Comparison of ENCODE assay signal across 8 cellular contexts in the genomic region with DNA sequence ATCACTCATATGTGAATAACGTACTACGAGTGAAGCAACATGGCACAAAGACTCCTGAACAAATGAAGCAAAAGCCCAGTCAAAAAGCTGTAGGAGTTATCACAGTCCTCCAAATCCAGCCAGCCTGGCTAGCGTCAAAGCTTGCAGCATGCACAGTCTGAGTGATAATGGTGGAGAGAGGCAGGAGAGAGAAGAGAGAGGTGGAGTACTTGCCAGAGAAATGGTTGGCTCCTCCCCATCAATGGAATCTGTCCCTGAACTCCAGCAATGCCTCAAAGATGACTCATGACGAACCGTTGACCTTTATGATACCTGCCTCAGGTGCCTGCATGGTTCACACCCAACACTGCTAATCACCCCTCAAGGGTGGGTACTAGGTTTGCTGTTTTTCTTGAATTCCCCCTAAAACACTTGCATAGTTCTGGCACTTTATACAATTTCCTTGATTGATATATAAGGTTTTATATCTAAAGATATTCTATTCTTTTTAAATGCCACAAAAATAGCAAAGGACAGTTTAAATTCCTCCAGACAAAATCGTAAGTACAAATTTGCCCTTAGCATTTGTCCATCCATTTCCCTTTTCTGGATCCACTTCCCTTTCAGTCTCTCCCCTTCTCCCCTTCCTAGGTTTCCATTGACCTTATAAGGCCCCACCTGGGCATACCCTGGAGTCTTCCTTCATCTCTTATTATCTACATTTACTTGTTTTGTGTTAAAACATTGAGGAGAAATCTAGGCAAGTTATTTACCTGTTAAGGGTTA. TPM values are rescaled to one million over a fixed set of nuclear protein-coding genes. Genes with fewer than 3 reads are reported as not detected.
DNase-seq lines count a peak whose midpoint lies in the region; ATAC-seq and TF ChIP-seq lines count a peak whose summit lies in the region.

No MANE protein-coding gene starts in this region.

- BruUV-seq in HCT116 (replicated peaks; lab: Mats Ljungman, UMichigan) = no TSS peak

- peak overlapping the region; percentile 65 for H3K4me2 ChIP-seq in HCT116 (ENCODE audit: low read length)

- no peaks in the 10 kb centered on the region for H3K27me3 ChIP-seq in HCT116 (ENCODE audit: insufficient read depth, low read length)
- no peaks in the 10 kb centered on the region for H3K27me3 ChIP-seq in heart right ventricle

- POLR2A ChIA-PET in HCT116 (lab: Charles Lee) = no interaction called here
- POLR2A ChIA-PET in activated CD4-positive, alpha-beta memory T cell treated with anti-CD3 and anti-CD28 coated beads, Interleukin-2, amount 10 ng/mL, durations not matched to agents 7 days and 5 days (lab: Charles Lee) = interaction anchor here (1.0 to 5.0 kb wide), 6 partner anchors 9 to 181 kb away, joined by 3 to 24 read pairs (median 12); partner anchors contain the start of genes ARHGDIB and ERP27

- H3K4me1 ChIP-seq in HCT116 (ENCODE audit: control insufficient read depth in 1 of 2, insufficient read depth in 2 of 2, low read length in 2 of 2) = peaks cover 20 to 48% of the 10 kb centered on the region in 2 experiments
- peaks cover 8 to 97% (median 76%) of the 10 kb centered on the region in 9 donors for H3K4me1 ChIP-seq in heart right ventricle

- DNase-seq in HCT116 (ENCODE audit: low read depth, low spot score) = peak; percentile 68
- DNase-seq in activated CD4-positive, alpha-beta memory T cell treated with anti-CD3 and anti-CD28 coated beads, Interleukin-2, amount 10 ng/mL, durations not matched to agents 7 days and 5 days = no peak
- DNase-seq in heart right ventricle = peak in 1 of 2 donors; percentile 43
- no peak for DNase-seq in dedifferentiated amniotic fluid mesenchymal stem cell (ENCODE audit: extremely low spot score)
- no peak for DNase-seq in stimulated activated CD8-positive, alpha-beta memory T cell treated with anti-CD3 and anti-CD28 coated beads, Interleukin-4, amount 100 ng/mL, for 48 hours
- no peak for DNase-seq in NCI-H2227 (lab: John Stamatoyannopoulos, UW; ENCODE audit: unreplicated experiment)
- DNase-seq in Ammon's horn (ENCODE audit: low spot score) = no peak

- H3K36me3 Mint-ChIP-seq in activated CD4-positive, alpha-beta memory T cell treated with anti-CD3 and anti-CD28 coated beads, Interleukin-2, amount 10 ng/mL, durations not matched to agents 7 days and 5 days (ENCODE audit: low read depth) = peaks cover 90% of the 10 kb centered on the region

- no peak for TF ChIP-seq RAD21 in HCT116 (IDR thresholded peaks at IDR 0.05; ENCODE audit: low read depth)

- TF ChIP-seq CTCF in HCT116 (IDR thresholded peaks at IDR 0.05 in 2 of 3, conservative IDR thresholded peaks at IDR 0.05 in 1 of 3; ENCODE audit: borderline replicate concordance in 1 of 3, insufficient read depth in 1 of 3, low read depth in 2 of 3, low read length in 2 of 3) (no peak), heart right ventricle (IDR thresholded peaks at IDR 0.05) (no peak)

- TF ChIP-seq POLR2A in HCT116 (IDR thresholded peaks at IDR 0.05; ENCODE audit: borderline replicate concordance, extremely low read depth, insufficient read depth, insufficient read length) = no peak

- H3K36me3 ChIP-seq in HCT116 (ENCODE audit: control insufficient read depth in 1 of 2, insufficient read depth in 2 of 2, low read length in 2 of 2) (no peaks in the 10 kb centered on the region), heart right ventricle (peaks cover 0 to 53% (median 16%) of the 10 kb centered on the region in 9 donors)

- H3K79me2 ChIP-seq in HCT116 (ENCODE audit: insufficient read depth, low read length) = no peaks in the 10 kb centered on the region

- no peaks in the 10 kb centered on the region for H4K20me1 ChIP-seq in HCT116 (ENCODE audit: insufficient read depth)

- RAD21 ChIA-PET in HCT116 (lab: Charles Lee; ENCODE audit: low non-redundant PET in 1 of 2, low total read pairs in 2 of 2, uncharacterized antibody in 2 of 2, unreplicated experiment in 2 of 2) = no interaction called here

- H3K27ac ChIP-seq in HCT116 (ENCODE audit: low read depth, low read length) (no peak overlapping the region), heart right ventricle (peak overlapping the region in 9 of 10 donors; percentile 49 to 95 (median 82)), skin epidermis (peak overlapping the region in 17 of 21 experiments; percentile 52 to 93 (median 77))

- H3K9me3 ChIP-seq in HCT116 (ENCODE audit: control insufficient read depth in 1 of 2, insufficient read depth in 1 of 2, low read depth in 1 of 2, low read length in 2 of 2) (no peaks in the 10 kb centered on the region), heart right ventricle (no peaks in the 10 kb centered on the region)

- ATAC-seq in HCT116 = peak; percentile 94
- peak in 7 of 8 donors; percentile 24 to 87 (median 50) for ATAC-seq in heart right ventricle

- CTCF ChIA-PET in HCT116 (lab: Charles Lee) = no interaction called here
- CTCF ChIA-PET in activated CD4-positive, alpha-beta memory T cell treated with anti-CD3 and anti-CD28 coated beads, Interleukin-2, amount 10 ng/mL, durations not matched to agents 7 days and 5 days (lab: Charles Lee) = no interaction called here

- H2AFZ ChIP-seq in HCT116 (ENCODE audit: low read depth, low read length, poor library complexity, severe bottlenecking) = peak overlapping the region; percentile 87

- H3K4me3 Mint-ChIP-seq in activated CD4-positive, alpha-beta memory T cell treated with anti-CD3 and anti-CD28 coated beads, Interleukin-2, amount 10 ng/mL, durations not matched to agents 7 days and 5 days = peak overlapping the region; percentile 82

- H3K9me2 ChIP-seq in HCT116 (ENCODE audit: insufficient read depth) = no peaks in the 10 kb centered on the region; the same call in 1 of the 2 replicates

- H3K4me3 ChIP-seq in HCT116 (replicated peaks in 1 of 2; ENCODE audit: low read depth in 1 of 2, low read length in 2 of 2) = 0 out of 4 replicates have a peak overlapping the region, but pooled peaks of 1 of the 2 experiments have one; percentile 5
- peak overlapping the region in 1 of 10 donors; percentile 17 for H3K4me3 ChIP-seq in heart right ventricle
- no peak overlapping the region for H3K4me3 ChIP-seq in skin epidermis

- H3K9ac ChIP-seq in HCT116 (ENCODE audit: low read length) = peak overlapping the region; percentile 13; the same call in 1 of the 2 replicates

- H3K27me3 Mint-ChIP-seq in activated CD4-positive, alpha-beta memory T cell treated with anti-CD3 and anti-CD28 coated beads, Interleukin-2, amount 10 ng/mL, durations not matched to agents 7 days and 5 days = no peaks in the 10 kb centered on the region

- intact Hi-C loops in HCT116 (cut with micrococcal nuclease) (no loop called here), heart right ventricle (cut with DNase I) (loop anchor here in 3 of 10 donors (5.0 to 10.0 kb wide), 3 partner anchors 54 to 64 kb away; partner anchors contain the start of gene MGP (in 1 of the 3))

- WGBS in heart right ventricle, 2 donors = 50 to 57% methylated on average over 6 of the region's 6 CpGs

- H3K27ac Mint-ChIP-seq in activated CD4-positive, alpha-beta memory T cell treated with anti-CD3 and anti-CD28 coated beads, Interleukin-2, amount 10 ng/mL, durations not matched to agents 7 days and 5 days = peak overlapping the region; percentile 96

- H3K4me1 Mint-ChIP-seq in activated CD4-positive, alpha-beta memory T cell treated with anti-CD3 and anti-CD28 coated beads, Interleukin-2, amount 10 ng/mL, durations not matched to agents 7 days and 5 days = peaks cover 94% of the 10 kb centered on the region

- no peaks in the 10 kb centered on the region for H3K9me3 Mint-ChIP-seq in activated CD4-positive, alpha-beta memory T cell treated with anti-CD3 and anti-CD28 coated beads, Interleukin-2, amount 10 ng/mL, durations not matched to agents 7 days and 5 days

TF ChIP-seq in HCT116, 20 proteins besides CTCF, POLR2A, EP300 and RAD21 (continues in another document):
- TF ChIP-seq, protein P1, sequence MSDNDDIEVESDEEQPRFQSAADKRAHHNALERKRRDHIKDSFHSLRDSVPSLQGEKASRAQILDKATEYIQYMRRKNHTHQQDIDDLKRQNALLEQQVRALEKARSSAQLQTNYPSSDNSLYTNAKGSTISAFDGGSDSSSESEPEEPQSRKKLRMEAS (IDR thresholded peaks at IDR 0.05) = peak; percentile 77
- no peak for TF ChIP-seq TCF7L2 (IDR thresholded peaks at IDR 0.05; ENCODE audit: borderline replicate concordance, extremely low read depth, insufficient read depth, insufficient read length)
- TF ChIP-seq ELF1 (IDR thresholded peaks at IDR 0.05; ENCODE audit: borderline replicate concordance, low read depth) = no peak
- TF ChIP-seq CBX3 (IDR thresholded peaks at IDR 0.05; ENCODE audit: low read depth) = peak; percentile 58; the same call in 1 of the 2 replicates
- no peak for TF ChIP-seq ATF3 (IDR thresholded peaks at IDR 0.05)

RNA-seq across cellular contexts. Expression of gene ARHGDIB, which starts 10.2 kb away (rescaled TPM):
- total RNA-seq in HCT116 (2021; ENCODE audit: unreplicated experiment) (4.3 TPM), heart right ventricle (100 to 1,000 TPM in 1 of 10 donors, 10 to 100 TPM in 9; 28.1 to 150 (median 37.9) TPM)
- 1.6 and 2.3 TPM in 2 replicates for polyA plus RNA-seq in HCT116 (2012)
- 1,000 to 10,000 TPM; 1,463 to 1,491 TPM for total RNA-seq in activated CD4-positive, alpha-beta memory T cell treated with anti-CD3 and anti-CD28 coated beads, Interleukin-2, amount 10 ng/mL, durations not matched to agents 7 days and 5 days
- polyA plus RNA-seq in heart right ventricle = 100 to 1,000 TPM; 114 to 144 TPM

RNA-seq across cellular contexts. Expression of gene ERP27, which starts 12.8 kb away (rescaled TPM):
- total RNA-seq in HCT116 (2021; ENCODE audit: unreplicated experiment) (0.39 TPM), heart right ventricle (under 1 TPM in 8 of 10 donors, not detected in 2; 0.14 to 0.79 (median 0.28) TPM)
- not detected in 2 replicates for polyA plus RNA-seq in HCT116 (2012)
- 1 to 10 TPM; 7.2 to 8.5 TPM for total RNA-seq in activated CD4-positive, alpha-beta memory T cell treated with anti-CD3 and anti-CD28 coated beads, Interleukin-2, amount 10 ng/mL, durations not matched to agents 7 days and 5 days
- polyA plus RNA-seq in heart right ventricle = under 1 TPM; 0.20 to 0.44 TPM

RNA-seq across cellular contexts. Expression of gene PDE6H, which starts 21.7 kb away (rescaled TPM):
- total RNA-seq in HCT116 (2021; ENCODE audit: unreplicated experiment) (not detected), heart right ventricle (not detected)
- polyA plus RNA-seq in HCT116 (2012) = not detected in 2 replicates
- not detected for total RNA-seq in activated CD4-positive, alpha-beta memory T cell treated with anti-CD3 and anti-CD28 coated beads, Interleukin-2, amount 10 ng/mL, durations not matched to agents 7 days and 5 days
- polyA plus RNA-seq in heart right ventricle = not detected

Comparison
In these comparisons a context has a peak if more than half of its experiments do, and no peak if none do; other contexts are left out.
1. RNA of gene ARHGDIB, which starts 10.2 kb away (total RNA-seq): 1,463 to 1,491 TPM in activated CD4-positive, alpha-beta memory T cell treated with anti-CD3 and anti-CD28 coated beads, Interleukin-2, amount 10 ng/mL, durations not matched to agents 7 days and 5 days; 28.1 to 150 TPM in heart right ventricle and 4.3 TPM in HCT116 (single experiment); every median in the first group is over 4 times any median in the second.